ENCODE assay signal across 8 cellular contexts in genomic region chr19:18291019-18291524, GRCh38. TPM values are rescaled to one million over a fixed set of nuclear protein-coding genes. Genes with fewer than 3 reads are reported as not detected.
A peak's percentile ranks its signal among the peaks of the same experiment; 100 is the strongest.
DNase-seq lines count a peak whose midpoint lies in the region; ATAC-seq, FAIRE-seq and TF ChIP-seq lines count a peak whose summit lies in the region.

No MANE protein-coding gene starts in this region.

- BruUV-seq in endothelial cell of umbilical vein (replicated peaks; lab: Mats Ljungman, UMichigan) = no TSS peak

- ATAC-seq in GM18511 (IDR thresholded peaks at IDR 0.05; ENCODE audit: unreplicated experiment) (peak; percentile 21), HG03354 (IDR thresholded peaks at IDR 0.05; ENCODE audit: poor library complexity, severe bottlenecking, unreplicated experiment) (no peak), HG02678 (IDR thresholded peaks at IDR 0.05; ENCODE audit: unreplicated experiment) (no peak)

- no peaks in the 10 kb centered on the region for H3K9me1 ChIP-seq in endothelial cell of umbilical vein (replicated peaks; ENCODE audit: control insufficient read depth, extremely low read depth, insufficient read depth, low read length)

- H2AFZ ChIP-seq in Karpas-422 (ENCODE audit: low read length) = no peak overlapping the region; the same call in 1 of the 2 replicates
- peak overlapping the region; percentile 94 for H2AFZ ChIP-seq in endothelial cell of umbilical vein (ENCODE audit: low read depth, low read length)

- H3K4me1 ChIP-seq in Karpas-422 (ENCODE audit: low read length) (peaks cover 31% of the 10 kb centered on the region), endothelial cell of umbilical vein (ENCODE audit: control insufficient read depth, extremely low read depth, insufficient read depth, low read length) (peaks cover 16% of the 10 kb centered on the region), prostate gland (replicated peaks) (no peaks in the 10 kb centered on the region)

- POLR2A ChIA-PET in endothelial cell of umbilical vein (lab: Charles Lee) = interaction anchor here (0.9 to 4.2 kb wide), 2 partner anchors 10 to 13 kb away, joined by 3 to 100 read pairs; partner anchors contain the start of gene JUND

- H3K4me2 ChIP-seq in Karpas-422 (ENCODE audit: low read depth, low read length, poor library complexity, severe bottlenecking) (peak overlapping the region; percentile 79), endothelial cell of umbilical vein (ENCODE audit: insufficient read depth, low read length) (peak overlapping the region; percentile 44)

- H3K4me3 ChIP-seq in Karpas-422 (ENCODE audit: low read length) = peak overlapping the region; percentile 69; the same call in 1 of the 2 replicates
- H3K4me3 ChIP-seq in endothelial cell of umbilical vein (replicated peaks in 1 of 3; ENCODE audit: insufficient read depth in 1 of 3, low read depth in 1 of 3, low read length in 3 of 3) = peak overlapping the region in 1 of 3 experiments; percentile 56
- H3K4me3 ChIP-seq in prostate gland = peak overlapping the region; percentile 61 to 65

- no peaks in the 10 kb centered on the region for H3K79me2 ChIP-seq in Karpas-422 (ENCODE audit: low read length)
- no peaks in the 10 kb centered on the region for H3K79me2 ChIP-seq in endothelial cell of umbilical vein (ENCODE audit: control insufficient read depth, insufficient read depth, low read length)

- no peaks in the 10 kb centered on the region for H4K20me1 ChIP-seq in Karpas-422 (ENCODE audit: insufficient read depth, low read depth, low read length)
- no peaks in the 10 kb centered on the region for H4K20me1 ChIP-seq in endothelial cell of umbilical vein (replicated peaks; ENCODE audit: control insufficient read depth, extremely low read depth, insufficient read depth, low read length)

- dilution Hi-C loops in endothelial cell of umbilical vein (cut with MboI; ENCODE audit: extremely low pct_ligation_motif_present, low sequenced_read_pairs) = no loop called here

- no peaks in the 10 kb centered on the region for H3K9me3 ChIP-seq in Karpas-422 (ENCODE audit: low read length)
- no peaks in the 10 kb centered on the region for H3K9me3 ChIP-seq in endothelial cell of umbilical vein (replicated peaks; ENCODE audit: control insufficient read depth, insufficient read depth, low read length)
- no peaks in the 10 kb centered on the region for H3K9me3 ChIP-seq in prostate gland

- CTCF ChIA-PET in endothelial cell of umbilical vein (lab: Charles Lee) = interaction anchor here (1.4 to 3.8 kb wide), 3 partner anchors 10 to 37 kb away, joined by 5 to 64 read pairs (median 21); partner anchors contain the start of gene JUND

- H3K9me2 ChIP-seq in Karpas-422 (replicated peaks; ENCODE audit: insufficient read depth, low read length) = no peaks in the 10 kb centered on the region

- WGBS in prostate gland = 52% methylated on average over 20 of the region's 21 CpGs

- no peak for FAIRE-seq in endothelial cell of umbilical vein (lab: Jason Lieb, UNC)

- H3K27me3 ChIP-seq in Karpas-422 (ENCODE audit: low read length) = no peaks in the 10 kb centered on the region
- H3K27me3 ChIP-seq in endothelial cell of umbilical vein (ENCODE audit: control insufficient read depth in 2 of 2, insufficient read depth in 2 of 2, low read length in 2 of 2) = no peaks in the 10 kb centered on the region
- H3K27me3 ChIP-seq in prostate gland (replicated peaks; ENCODE audit: insufficient read depth) = no peaks in the 10 kb centered on the region

- H3K27ac ChIP-seq in Karpas-422 (ENCODE audit: low read length) = no peak overlapping the region
- H3K27ac ChIP-seq in endothelial cell of umbilical vein (ENCODE audit: insufficient read depth, low read depth, low read length) = no peak overlapping the region
- peak overlapping the region; percentile 97 to 98 for H3K27ac ChIP-seq in prostate gland

- H3K36me3 ChIP-seq in Karpas-422 (ENCODE audit: insufficient read depth, low read length) (no peaks in the 10 kb centered on the region), endothelial cell of umbilical vein (ENCODE audit: control insufficient read depth in 2 of 2, extremely low read depth in 1 of 2, insufficient read depth in 2 of 2, low read length in 2 of 2) (no peaks in the 10 kb centered on the region), prostate gland (no peaks in the 10 kb centered on the region)

- TF ChIP-seq POLR2A in endothelial cell of umbilical vein (IDR thresholded peaks at IDR 0.05; ENCODE audit: low read depth, low read length) = no peak
- no peak for TF ChIP-seq POLR2A in prostate gland (IDR thresholded peaks at IDR 0.05)

- DNase-seq in Karpas-422 = no peak
- no peak for DNase-seq in endothelial cell of umbilical vein (ENCODE audit: low read depth, low spot score)
- no peak for DNase-seq in prostate gland (ENCODE audit: low spot score)
- no peak for DNase-seq in T-helper 9 cell
- DNase-seq in mucosa of gallbladder (ENCODE audit: low spot score) = no peak

- intact Hi-C loops in endothelial cell of umbilical vein (cut with micrococcal nuclease) (no loop called here), prostate gland (cut with DNase I) (no loop called here)

- H3K9ac ChIP-seq in Karpas-422 (ENCODE audit: low read length) = peak overlapping the region; percentile 78
- no peak overlapping the region for H3K9ac ChIP-seq in endothelial cell of umbilical vein (replicated peaks; ENCODE audit: extremely low read depth, insufficient read depth, low read length)

- TF ChIP-seq CTCF in endothelial cell of umbilical vein (IDR thresholded peaks at IDR 0.05; ENCODE audit: extremely low read depth in 1 of 2, insufficient read depth in 1 of 2, low read depth in 1 of 2, low read length in 2 of 2) (no peak), prostate gland (IDR thresholded peaks at IDR 0.05) (no peak)

TF ChIP-seq in endothelial cell of umbilical vein, 7 proteins besides CTCF, POLR2A, EP300 and RAD21 (continues in another document):
- TF ChIP-seq JUN (IDR thresholded peaks at IDR 0.05; ENCODE audit: borderline replicate concordance, insufficient read depth, insufficient read length, low read depth) = no peak
- TF ChIP-seq EZH2 (IDR thresholded peaks at IDR 0.05; ENCODE audit: borderline replicate concordance, low read depth, low read length, severe bottlenecking) = no peak
- no peak for TF ChIP-seq FOS (IDR thresholded peaks at IDR 0.05; ENCODE audit: borderline replicate concordance, insufficient read depth, low read length)
- no peak for TF ChIP-seq GATA2 (IDR thresholded peaks at IDR 0.05; ENCODE audit: insufficient read depth, insufficient read length, low read depth, low read length)

RNA-seq across cellular contexts. Expression of gene JUND, which starts 9.7 kb away (rescaled TPM):
- 69.5 and 274 TPM in 2 replicates for total RNA-seq in Karpas-422 (2014; rRNA removed; shearing (Covaris generic); ENCODE audit: low replicate concordance)
- 130 and 137 TPM in 2 replicates for total RNA-seq in endothelial cell of umbilical vein
- 91.4 and 134 TPM in 2 replicates for polyA plus RNA-seq in endothelial cell of umbilical vein
- 58.3 and 136 TPM in 2 replicates for polyA plus RNA-seq in endothelial cell of umbilical vein (2011; cell fraction: cytosol; rRNA removed)
- 50.7 and 62.6 TPM in 2 replicates for polyA plus RNA-seq in endothelial cell of umbilical vein (2011; cell fraction: nucleus; rRNA removed)
- polyA plus RNA-seq in endothelial cell of umbilical vein (2012) = 30.6 and 63.7 TPM in 2 replicates
- 77.5 and 83.7 TPM in 2 replicates for polyA minus RNA-seq in endothelial cell of umbilical vein
- polyA minus RNA-seq in endothelial cell of umbilical vein (2011; cell fraction: cytosol; rRNA and poly(A)+ RNA removed) = 217 TPM
- 49.7 and 109 TPM in 2 replicates for polyA minus RNA-seq in endothelial cell of umbilical vein (2011; cell fraction: nucleus; rRNA and poly(A)+ RNA removed)
- 100 to 1,000 TPM; 521 to 844 TPM for total RNA-seq in prostate gland
- 303 TPM for total RNA-seq in mucosa of gallbladder

RNA-seq across cellular contexts. Expression of gene IQCN, which starts 16.8 kb away (rescaled TPM):
- 0.37 and 0.87 TPM in 2 replicates for total RNA-seq in Karpas-422 (2014; rRNA removed; shearing (Covaris generic); ENCODE audit: low replicate concordance)
- total RNA-seq in endothelial cell of umbilical vein (2.2 and 3.0 TPM in 2 replicates), prostate gland (10 to 100 TPM in 1 of 2 donors, 1 to 10 TPM in 1; 4.1 to 19.5 TPM), mucosa of gallbladder (2.9 TPM)
- polyA plus RNA-seq in endothelial cell of umbilical vein = 1.5 and 2.1 TPM in 2 replicates
- polyA plus RNA-seq in endothelial cell of umbilical vein (2011; cell fraction: cytosol; rRNA removed) = 0.31 and 0.68 TPM in 2 replicates
- 5.8 and 9.5 TPM in 2 replicates for polyA plus RNA-seq in endothelial cell of umbilical vein (2011; cell fraction: nucleus; rRNA removed)
- 0.27 and 0.31 TPM in 2 replicates for polyA plus RNA-seq in endothelial cell of umbilical vein (2012)
- polyA minus RNA-seq in endothelial cell of umbilical vein = 2.5 and 3.3 TPM in 2 replicates
- polyA minus RNA-seq in endothelial cell of umbilical vein (2011; cell fraction: cytosol; rRNA and poly(A)+ RNA removed) = 0.20 TPM
- 4.6 and 5.6 TPM in 2 replicates for polyA minus RNA-seq in endothelial cell of umbilical vein (2011; cell fraction: nucleus; rRNA and poly(A)+ RNA removed)

RNA-seq across cellular contexts. Expression of gene LSM4, which starts 31.8 kb away (rescaled TPM):
- 198 and 359 TPM in 2 replicates for total RNA-seq in Karpas-422 (2014; rRNA removed; shearing (Covaris generic); ENCODE audit: low replicate concordance)
- total RNA-seq in endothelial cell of umbilical vein = 103 and 118 TPM in 2 replicates
- 105 and 119 TPM in 2 replicates for polyA plus RNA-seq in endothelial cell of umbilical vein
- 78.6 and 101 TPM in 2 replicates for polyA plus RNA-seq in endothelial cell of umbilical vein (2011; cell fraction: cytosol; rRNA removed)
- 33.1 and 38.8 TPM in 2 replicates for polyA plus RNA-seq in endothelial cell of umbilical vein (2011; cell fraction: nucleus; rRNA removed)
- polyA plus RNA-seq in endothelial cell of umbilical vein (2012) = 75.9 and 93.7 TPM in 2 replicates
- 32.9 and 37.8 TPM in 2 replicates for polyA minus RNA-seq in endothelial cell of umbilical vein
- polyA minus RNA-seq in endothelial cell of umbilical vein (2011; cell fraction: cytosol; rRNA and poly(A)+ RNA removed) = 84.7 TPM
- 5.8 and 7.3 TPM in 2 replicates for polyA minus RNA-seq in endothelial cell of umbilical vein (2011; cell fraction: nucleus; rRNA and poly(A)+ RNA removed)
- 100 to 1,000 TPM; 157 to 215 TPM for total RNA-seq in prostate gland
- total RNA-seq in mucosa of gallbladder = 92.9 TPM

RNA-seq across cellular contexts. Expression of gene PGPEP1, which starts 49.3 kb away (rescaled TPM):
- 10.7 and 13.6 TPM in 2 replicates for total RNA-seq in Karpas-422 (2014; rRNA removed; shearing (Covaris generic); ENCODE audit: low replicate concordance)
- total RNA-seq in endothelial cell of umbilical vein = 27.2 and 30.5 TPM in 2 replicates
- 9.9 and 13.2 TPM in 2 replicates for polyA plus RNA-seq in endothelial cell of umbilical vein
- polyA plus RNA-seq in endothelial cell of umbilical vein (2011; cell fraction: cytosol; rRNA removed) = 9.3 and 10.7 TPM in 2 replicates
- 19.9 and 23.0 TPM in 2 replicates for polyA plus RNA-seq in endothelial cell of umbilical vein (2011; cell fraction: nucleus; rRNA removed)
- polyA plus RNA-seq in endothelial cell of umbilical vein (2012) = 9.4 and 9.8 TPM in 2 replicates
- 37.1 and 47.2 TPM in 2 replicates for polyA minus RNA-seq in endothelial cell of umbilical vein
- polyA minus RNA-seq in endothelial cell of umbilical vein (2011; cell fraction: cytosol; rRNA and poly(A)+ RNA removed) = 5.9 TPM
- polyA minus RNA-seq in endothelial cell of umbilical vein (2011; cell fraction: nucleus; rRNA and poly(A)+ RNA removed) = 8.6 TPM in 2 replicates
- total RNA-seq in prostate gland = 10 to 100 TPM; 18.0 to 37.3 TPM
- total RNA-seq in mucosa of gallbladder = 56.6 TPM

Comparison
In these comparisons a context has a peak if more than half of its experiments do, and no peak if none do; other contexts are left out.
1. H3K27ac ChIP-seq: peak in prostate gland (2 of 2); none in Karpas-422 (single experiment) and endothelial cell of umbilical vein (single experiment).